8 cellular contexts compared by ENCODE assay signal in genomic region chr5:149605998-149606721, GRCh38. TPM values are rescaled to one million over a fixed set of nuclear protein-coding genes. Genes with fewer than 3 reads are reported as not detected.
DNase-seq lines count a peak whose midpoint lies in the region; ATAC-seq and TF ChIP-seq lines count a peak whose summit lies in the region.

No MANE protein-coding gene starts in this region.

- no peaks in the 10 kb centered on the region for H3K9me2 ChIP-seq in OCI-LY7 (ENCODE audit: insufficient read depth, low read length)

- H3K4me3 Mint-ChIP-seq in stimulated activated naive CD8-positive, alpha-beta T cell treated with anti-CD3 and anti-CD28 coated beads, Interleukin-15, amount 100 ng/mL, for 72 hours, result no peak overlapping the region

- H4K20me1 ChIP-seq in OCI-LY7 (ENCODE audit: insufficient read depth, low read length), result no peaks in the 10 kb centered on the region

- BruUV-seq in OCI-LY7 (replicated peaks; lab: Mats Ljungman, UMichigan), result no TSS peak

- no peaks in the 10 kb centered on the region for H3K27me3 ChIP-seq in vagina

- peak overlapping the region; percentile 67 for H3K4me2 ChIP-seq in OCI-LY7 (ENCODE audit: low read length)

- peak overlapping the region; percentile 77 for H2AFZ ChIP-seq in OCI-LY7 (ENCODE audit: low read length)

- POLR2A ChIA-PET in OCI-LY7 (lab: Charles Lee), result interaction anchor here (0.6 to 3.9 kb wide), 10 partner anchors 10 to 304 kb away, joined by 3 to 27 read pairs (median 4); partner anchors contain the start of genes CSNK1A1 and PCYOX1L

- H3K9me3 ChIP-seq in OCI-LY7 (ENCODE audit: low read length) (no peaks in the 10 kb centered on the region; the same call in 1 of the 2 replicates), vagina (no peaks in the 10 kb centered on the region)

- CTCF ChIA-PET in OCI-LY7 (lab: Charles Lee; ENCODE audit: unreplicated experiment), result interaction anchor here (1.3 kb wide), 1 partner anchor 11 kb away, joined by 4 read pairs; no protein-coding TSS in a partner anchor

- H3K4me1 ChIP-seq in OCI-LY7 (ENCODE audit: insufficient read depth, low read length, poor library complexity, severe bottlenecking) (peaks cover 44% of the 10 kb centered on the region), vagina (peaks cover 12% of the 10 kb centered on the region)

- H3K9me3 Mint-ChIP-seq in stimulated activated naive CD8-positive, alpha-beta T cell treated with anti-CD3 and anti-CD28 coated beads, Interleukin-15, amount 100 ng/mL, for 72 hours, result peaks cover 0 to 7% of the 10 kb centered on the region in 2 donors

- no peaks in the 10 kb centered on the region for H3K79me2 ChIP-seq in OCI-LY7 (ENCODE audit: insufficient read depth, low read depth, low read length)

- H3K27ac ChIP-seq in OCI-LY7 (ENCODE audit: low read depth, low read length, poor library complexity, severe bottlenecking) (peak overlapping the region; percentile 76), vagina (peak overlapping the region; percentile 53)

- intact Hi-C loops in OCI-LY7 (cut with micrococcal nuclease; ENCODE audit: unreplicated experiment), result no loop called here
- intact Hi-C loops in vagina (cut with DNase I), result no loop called here

- no peak overlapping the region for H3K27ac Mint-ChIP-seq in stimulated activated naive CD8-positive, alpha-beta T cell treated with anti-CD3 and anti-CD28 coated beads, Interleukin-15, amount 100 ng/mL, for 72 hours

- TF ChIP-seq POLR2A in vagina (IDR thresholded peaks at IDR 0.05), result no peak

- TF ChIP-seq CTCF in OCI-LY7 (conservative IDR thresholded peaks at IDR 0.05; ENCODE audit: low read length), result no peak
- no peak for TF ChIP-seq CTCF in vagina (IDR thresholded peaks at IDR 0.05)

- ATAC-seq in GM18858 (IDR thresholded peaks at IDR 0.05; ENCODE audit: unreplicated experiment) (peak; percentile 84), HG02678 (IDR thresholded peaks at IDR 0.05; ENCODE audit: unreplicated experiment) (peak; percentile 92)
- ATAC-seq in stimulated activated naive CD8-positive, alpha-beta T cell treated with anti-CD3 and anti-CD28 coated beads, Interleukin-15, amount 100 ng/mL, for 72 hours, result no peak

- H3K36me3 ChIP-seq in OCI-LY7 (ENCODE audit: insufficient read depth, low read length) (no peaks in the 10 kb centered on the region; the same call in 1 of the 2 replicates), vagina (peaks cover 0 to 20% of the 10 kb centered on the region in 2 donors)

- DNase-seq in OCI-LY7 (ENCODE audit: low spot score), result peak; percentile 81
- peak; percentile 52 for DNase-seq in fibroblast of the conjunctiva (ENCODE audit: low read depth)
- no peak for DNase-seq in vagina (ENCODE audit: extremely low spot score in 2 of 2)
- no peak for DNase-seq in stimulated activated naive CD8-positive, alpha-beta T cell treated with anti-CD3 and anti-CD28 coated beads, Interleukin-15, amount 100 ng/mL, for 72 hours
- DNase-seq in NCI-H82 treated with DMSO at 0.1 percent for 48 hours (lab: John Stamatoyannopoulos, UW; ENCODE audit: unreplicated experiment), result no peak
- no peak for DNase-seq in globus pallidus (ENCODE audit: low spot score)

- peaks cover 6% of the 10 kb centered on the region for H3K4me1 Mint-ChIP-seq in stimulated activated naive CD8-positive, alpha-beta T cell treated with anti-CD3 and anti-CD28 coated beads, Interleukin-15, amount 100 ng/mL, for 72 hours

- peak overlapping the region; percentile 29 for H3K4me3 ChIP-seq in OCI-LY7 (ENCODE audit: low read depth, low read length, poor library complexity, severe bottlenecking)
- H3K4me3 ChIP-seq in vagina, result no peak overlapping the region

- no peaks in the 10 kb centered on the region for H3K27me3 Mint-ChIP-seq in stimulated activated naive CD8-positive, alpha-beta T cell treated with anti-CD3 and anti-CD28 coated beads, Interleukin-15, amount 100 ng/mL, for 72 hours

RNA-seq across cellular contexts. Expression of gene ARHGEF37, which starts 24.9 kb away (rescaled TPM):
- not detected in 2 replicates for total RNA-seq in OCI-LY7 (2014; rRNA removed; shearing (Covaris generic))
- total RNA-seq in OCI-LY7 (2022), result 1.4 and 1.7 TPM in 2 replicates
- 17.7 TPM for total RNA-seq in vagina

RNA-seq across cellular contexts. Expression of gene CSNK1A1, which starts 54.9 kb away (rescaled TPM):
- total RNA-seq in OCI-LY7 (2014; rRNA removed; shearing (Covaris generic)), result 161 and 176 TPM in 2 replicates
- total RNA-seq in OCI-LY7 (2022), result 187 and 189 TPM in 2 replicates
- total RNA-seq in vagina, result 223 TPM

Comparison
In these comparisons a context has a peak if more than half of its experiments do, and no peak if none do; other contexts are left out.
1. DNase-seq: peak in OCI-LY7 (single experiment) and fibroblast of the conjunctiva (single experiment); none in vagina (0 of 2), stimulated activated naive CD8-positive, alpha-beta T cell treated with anti-CD3 and anti-CD28 coated beads, Interleukin-15, amount 100 ng/mL, for 72 hours (0 of 2), NCI-H82 treated with DMSO at 0.1 percent for 48 hours (single experiment) and globus pallidus (single experiment).